Comparison of ENCODE assay signal across 16 cellular contexts in genomic region chr3:60101628-60102027, GRCh38.
"Had no signal": no experiment of that assay in that cellular context is flagged by ENCODE, and none has a peak within 500 bp of the region (broad histone marks: within the 10 kb centered on the region; RNA-seq: fewer than 3 reads in every experiment).

No MANE protein-coding gene starts in this region.

- H3K27me3 Mint-ChIP-seq: activated B cell treated with CpG ODN at 0.5 μM for 24 hours; activated CD4-positive, alpha-beta T cell treated with anti-CD3 and anti-CD28 coated beads, Interleukin-2, amount 10 ng/mL, durations not matched to agents 24 days and 14 days had no signal

- H3K4me1 ChIP-seq: lower lobe of right lung, vagina had no signal

- H3K27ac ChIP-seq: cardiac muscle cell, lower lobe of right lung, tibial artery, vagina had no signal

- H3K27me3 ChIP-seq: cardiac muscle cell, tibial artery, vagina had no signal

- H3K36me3 ChIP-seq: cardiac muscle cell, lower lobe of right lung, tibial artery, vagina had no signal

- ATAC-seq: esophagus mucosa; lower lobe of right lung; stimulated activated memory B cell treated with anti-CD40 and anti-IgM and Interleukin-4, amounts not matched to agents 10 μg/mL and 1 μg/mL and 100 μg/mL, for 72 hours had no signal

- H3K36me3 Mint-ChIP-seq: stimulated activated memory B cell treated with anti-CD40 and anti-IgM and Interleukin-4, amounts not matched to agents 10 μg/mL and 1 μg/mL and 100 μg/mL, for 72 hours had no signal

- H3K9me3 Mint-ChIP-seq: stimulated activated memory B cell treated with anti-CD40 and anti-IgM and Interleukin-4, amounts not matched to agents 10 μg/mL and 1 μg/mL and 100 μg/mL, for 72 hours had no signal

- H3K4me1 Mint-ChIP-seq: stimulated activated memory B cell treated with anti-CD40 and anti-IgM and Interleukin-4, amounts not matched to agents 10 μg/mL and 1 μg/mL and 100 μg/mL, for 72 hours had no signal

- H3K27ac Mint-ChIP-seq: activated B cell treated with CpG ODN at 0.5 μM for 24 hours; activated CD4-positive, alpha-beta T cell treated with anti-CD3 and anti-CD28 coated beads, Interleukin-2, amount 10 ng/mL, durations not matched to agents 24 days and 14 days; stimulated activated memory B cell treated with anti-CD40 and anti-IgM and Interleukin-4, amounts not matched to agents 10 μg/mL and 1 μg/mL and 100 μg/mL, for 72 hours had no signal

- H3K4me3 ChIP-seq: cardiac muscle cell, lower lobe of right lung, tibial artery, vagina had no signal

- DNase-seq: activated B cell treated with CpG ODN at 0.5 μM for 24 hours; activated CD4-positive, alpha-beta T cell treated with anti-CD3 and anti-CD28 coated beads, Interleukin-2, amount 10 ng/mL, durations not matched to agents 24 days and 14 days; activated gamma-delta T cell treated with Interleukin-2 at 50 U/mL for 16 hours; aorta; foreskin fibroblast; glutamatergic neuron; hypothalamus; kidney; lower lobe of right lung; stimulated activated CD4-positive, alpha-beta T cell treated with anti-CD3 and anti-CD28 coated beads, Interleukin-2, amount 100 ng/mL, for 48 hours; T-helper 2 cell; tibial artery had no signal

- H3K9me3 ChIP-seq: lower lobe of right lung, tibial artery, vagina had no signal

- H3K4me3 Mint-ChIP-seq: activated B cell treated with CpG ODN at 0.5 μM for 24 hours; activated CD4-positive, alpha-beta T cell treated with anti-CD3 and anti-CD28 coated beads, Interleukin-2, amount 10 ng/mL, durations not matched to agents 24 days and 14 days; stimulated activated memory B cell treated with anti-CD40 and anti-IgM and Interleukin-4, amounts not matched to agents 10 μg/mL and 1 μg/mL and 100 μg/mL, for 72 hours had no signal
